11 cellular contexts compared by ENCODE assay signal in genomic region chr22:38327805-38328204, GRCh38. TPM values are rescaled to one million over a fixed set of nuclear protein-coding genes. Genes with fewer than 3 reads are reported as not detected.
DNase-seq lines count a peak whose midpoint lies in the region; ATAC-seq and TF ChIP-seq lines count a peak whose summit lies in the region.
"Had no signal": no experiment of that assay in that cellular context is flagged by ENCODE, and none has a peak within 500 bp of the region (broad histone marks: within the 10 kb centered on the region; RNA-seq: fewer than 3 reads in every experiment).

No MANE protein-coding gene starts in this region.

- H3K27ac ChIP-seq in ACC112 (ENCODE audit: low read depth, low read length) = peak overlapping the region; percentile 68
- H3K27ac ChIP-seq in angular gyrus (ENCODE audit: low read depth, low read length) = peak overlapping the region; percentile 70
- H3K27ac ChIP-seq in hepatocyte = no peak overlapping the region

- ATAC-seq in GM19328 (IDR thresholded peaks at IDR 0.05; ENCODE audit: unreplicated experiment) = no peak

- TF ChIP-seq CTCF in hepatocyte (IDR thresholded peaks at IDR 0.05; ENCODE audit: poor library complexity) = no peak

- H3K4me1 ChIP-seq in ACC112 (ENCODE audit: control insufficient read depth, insufficient read depth, low read length, unreplicated experiment) (peaks cover 11% of the 10 kb centered on the region), hepatocyte (ENCODE audit: insufficient read depth) (no peaks in the 10 kb centered on the region)

- H3K27me3 ChIP-seq in ACC112 (ENCODE audit: insufficient read depth, low read length) (no peaks in the 10 kb centered on the region), hepatocyte (no peaks in the 10 kb centered on the region)

- peak; percentile 72 for DNase-seq in HS-5 (ENCODE audit: low read depth)
- peak; percentile 72 for DNase-seq in glomerular visceral epithelial cell (ENCODE audit: extremely low spot score)
- no peak for DNase-seq in DMS53 (lab: John Stamatoyannopoulos, UW)
- no peak for DNase-seq in OCI-M1 (lab: John Stamatoyannopoulos, UW)
- DNase-seq in hepatocyte (ENCODE audit: low spot score) = no peak
- DNase-seq: NCI-H187 treated with DMSO at 0.1 percent for 48 hours, small intestine had no signal

- H3K4me3 ChIP-seq in ACC112 (ENCODE audit: low read depth, low read length) (0 out of 2 replicates have a peak overlapping the region, but pooled peaks have one; percentile 1), hepatocyte (no peak overlapping the region)
- H3K4me3 ChIP-seq: lung had no signal

- H3K9me3 ChIP-seq in hepatocyte (ENCODE audit: low read depth) = no peaks in the 10 kb centered on the region

- H3K36me3 ChIP-seq in ACC112 (ENCODE audit: insufficient read depth, low read length) (no peaks in the 10 kb centered on the region), hepatocyte (replicated peaks; ENCODE audit: insufficient read depth, low read depth) (no peaks in the 10 kb centered on the region)

- H2AFZ ChIP-seq in ACC112 (ENCODE audit: low read length, unreplicated experiment) = peak overlapping the region; percentile 39
- H2AFZ ChIP-seq in hepatocyte = no peak overlapping the region

- H3K4me2 ChIP-seq in hepatocyte = no peak overlapping the region

- 95% methylated on average over 16 of the region's 16 CpGs for WGBS in hepatocyte (ENCODE audit: low lambda C conversion rate, missing lambda C conversion rate)

- H3K9me2 ChIP-seq in hepatocyte (replicated peaks; ENCODE audit: insufficient read depth) = no peaks in the 10 kb centered on the region

- H3K79me2 ChIP-seq in ACC112 (ENCODE audit: control insufficient read depth, insufficient read depth, low read length, unreplicated experiment) (no peaks in the 10 kb centered on the region), hepatocyte (no peaks in the 10 kb centered on the region)

- H4K20me1 ChIP-seq in hepatocyte (ENCODE audit: insufficient read depth, poor library complexity, severe bottlenecking) = no peaks in the 10 kb centered on the region

RNA-seq across cellular contexts. Expression of gene CSNK1E, which starts 10.6 kb away (rescaled TPM):
- total RNA-seq in hepatocyte = 85.8 and 89.5 TPM in 2 replicates
- 123 and 152 TPM in 2 replicates for polyA plus RNA-seq in hepatocyte

RNA-seq across cellular contexts. Expression of gene TMEM184B, which starts 55.0 kb away (rescaled TPM):
- 32.1 and 58.2 TPM in 2 replicates for total RNA-seq in hepatocyte
- 90.0 and 102 TPM in 2 replicates for polyA plus RNA-seq in hepatocyte

Comparison
In these comparisons a context has a peak if more than half of its experiments do, and no peak if none do; other contexts are left out.
1. DNase-seq: peak in HS-5 (single experiment) and glomerular visceral epithelial cell (single experiment); none in DMS53 (single experiment), OCI-M1 (single experiment) and hepatocyte (single experiment).